ENCODE assay signal across 14 cellular contexts in the genomic region with DNA sequence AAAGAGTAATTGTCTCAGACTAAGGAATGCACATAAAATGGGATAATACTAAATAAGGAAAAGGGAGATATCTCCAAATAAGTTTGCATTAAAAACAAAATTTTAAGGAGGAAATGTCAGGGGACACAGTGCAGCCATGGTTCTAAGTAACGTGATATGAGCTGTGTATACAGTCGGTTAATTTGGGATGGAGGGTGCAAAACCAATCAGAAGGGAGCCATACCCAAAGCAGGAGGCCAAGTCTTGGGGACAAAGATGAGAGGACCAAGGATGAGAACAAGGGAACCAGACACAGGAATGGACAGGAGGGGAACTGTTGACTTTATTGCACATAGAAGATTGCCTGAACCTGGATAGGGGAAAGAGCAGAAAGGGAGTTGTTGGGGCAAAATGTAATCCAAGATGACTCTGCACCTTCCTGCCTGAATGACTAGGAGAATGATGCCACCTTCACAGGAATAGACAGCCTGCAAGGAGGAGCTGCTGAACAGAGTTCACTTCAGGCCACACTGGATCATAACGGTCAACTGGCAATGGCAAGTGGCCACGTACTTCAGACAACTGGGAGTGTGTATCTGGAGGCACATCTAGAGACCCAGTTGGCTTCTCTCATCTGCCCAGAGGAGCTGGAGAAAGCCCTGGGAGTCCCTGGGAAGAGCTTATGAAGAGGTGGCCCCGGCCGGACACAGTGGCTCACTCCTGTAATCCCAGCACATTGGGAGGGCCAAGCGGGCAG. TPM values are rescaled to one million over a fixed set of nuclear protein-coding genes. Genes with fewer than 3 reads are reported as not detected.
DNase-seq lines count a peak whose midpoint lies in the region; ATAC-seq and TF ChIP-seq lines count a peak whose summit lies in the region.
"Had no signal": no experiment of that assay in that cellular context is flagged by ENCODE, and none has a peak within 500 bp of the region (broad histone marks: within the 10 kb centered on the region; RNA-seq: fewer than 3 reads in every experiment).

No MANE protein-coding gene starts in this region.

- H3K36me3 Mint-ChIP-seq in activated CD4-positive, alpha-beta T cell treated with anti-CD3 and anti-CD28 coated beads for 36 hours (ENCODE audit: low read depth), result peaks cover 2% of the 10 kb centered on the region
- no peaks in the 10 kb centered on the region for H3K36me3 Mint-ChIP-seq in activated naive CD8-positive, alpha-beta T cell treated with anti-CD3 and anti-CD28 coated beads, Interleukin-2, amount 10 ng/mL, durations not matched to agents 7 days and 5 days
- peaks cover 3% of the 10 kb centered on the region for H3K36me3 Mint-ChIP-seq in activated naive CD8-positive, alpha-beta T cell treated with anti-CD3 and anti-CD28 coated beads, Interleukin-2, amount 50 U/mL, for 24 hours (ENCODE audit: low read depth)
- H3K36me3 Mint-ChIP-seq in type B pancreatic cell (no peaks in the 10 kb centered on the region), MCF 10A (ENCODE audit: insufficient read depth, unreplicated experiment) (no peaks in the 10 kb centered on the region)

- no peak for DNase-seq in activated CD4-positive, alpha-beta T cell treated with anti-CD3 and anti-CD28 coated beads for 36 hours
- no peak for DNase-seq in activated CD4-positive, alpha-beta T cell treated with anti-CD3 and anti-CD28 coated beads for 48 hours
- DNase-seq in activated naive CD8-positive, alpha-beta T cell treated with anti-CD3 and anti-CD28 coated beads, Interleukin-2, amount 10 ng/mL, durations not matched to agents 7 days and 5 days, result no peak
- no peak for DNase-seq in activated naive CD8-positive, alpha-beta T cell treated with anti-CD3 and anti-CD28 coated beads, Interleukin-2, amount 50 U/mL, for 24 hours
- DNase-seq in type B pancreatic cell (ENCODE audit: extremely low spot score, unreplicated experiment), result peak; percentile 31
- no peak for DNase-seq in A172 (ENCODE audit: low spot score)
- DNase-seq in MCF 10A (ENCODE audit: unreplicated experiment), result no peak
- DNase-seq: H9, NCI-H1417, NCI-H2029 treated with DMSO at 0.1 percent for 48 hours, NCI-H510A had no signal

- CTCF ChIA-PET in activated CD4-positive, alpha-beta T cell treated with anti-CD3 and anti-CD28 coated beads for 36 hours (lab: Charles Lee), result interaction anchor here (1.1 kb wide), 1 partner anchor 52 kb away, joined by 3 read pairs; no protein-coding TSS in a partner anchor
- CTCF ChIA-PET in MCF 10A (lab: Yijun Ruan, JAX), result interaction anchor here (1.1 to 1.2 kb wide), 2 partner anchors 9 to 11 kb away, joined by 3 read pairs; a partner anchor contains a TSS

- no peak for ATAC-seq in activated CD4-positive, alpha-beta T cell treated with anti-CD3 and anti-CD28 coated beads for 36 hours
- ATAC-seq in activated naive CD8-positive, alpha-beta T cell treated with anti-CD3 and anti-CD28 coated beads, Interleukin-2, amount 10 ng/mL, durations not matched to agents 7 days and 5 days (ENCODE audit: low read depth), result no peak
- ATAC-seq in activated naive CD8-positive, alpha-beta T cell treated with anti-CD3 and anti-CD28 coated beads, Interleukin-2, amount 50 U/mL, for 24 hours, result no peak
- ATAC-seq in esophagus mucosa, result peak; percentile 6
- ATAC-seq: Panc1, Right ventricle myocardium inferior had no signal

- POLR2A ChIA-PET in activated CD4-positive, alpha-beta T cell treated with anti-CD3 and anti-CD28 coated beads for 36 hours (lab: Charles Lee), result interaction anchor here (0.9 kb wide), 1 partner anchor 9 kb away, joined by 6 read pairs; a partner anchor contains a TSS
- POLR2A ChIA-PET in activated naive CD8-positive, alpha-beta T cell treated with anti-CD3 and anti-CD28 coated beads, Interleukin-2, amount 10 ng/mL, durations not matched to agents 7 days and 5 days (lab: Charles Lee), result interaction anchor here (0.5 to 1.3 kb wide), 2 partner anchors 9 to 693 kb away, joined by 4 to 18 read pairs; a partner anchor contains a TSS
- POLR2A ChIA-PET in MCF 10A (lab: Yijun Ruan, JAX), result interaction anchor here (0.6 to 1.9 kb wide), 3 partner anchors 10 to 785 kb away, joined by 3 to 17 read pairs (median 5); a partner anchor contains a TSS

- no peaks in the 10 kb centered on the region for H3K27me3 Mint-ChIP-seq in activated CD4-positive, alpha-beta T cell treated with anti-CD3 and anti-CD28 coated beads for 36 hours
- no peaks in the 10 kb centered on the region for H3K27me3 Mint-ChIP-seq in activated naive CD8-positive, alpha-beta T cell treated with anti-CD3 and anti-CD28 coated beads, Interleukin-2, amount 10 ng/mL, durations not matched to agents 7 days and 5 days
- H3K27me3 Mint-ChIP-seq in activated naive CD8-positive, alpha-beta T cell treated with anti-CD3 and anti-CD28 coated beads, Interleukin-2, amount 50 U/mL, for 24 hours, result no peaks in the 10 kb centered on the region
- H3K27me3 Mint-ChIP-seq in type B pancreatic cell (no peaks in the 10 kb centered on the region), MCF 10A (ENCODE audit: insufficient read depth, unreplicated experiment) (no peaks in the 10 kb centered on the region)

- no peaks in the 10 kb centered on the region for H3K9me3 Mint-ChIP-seq in activated CD4-positive, alpha-beta T cell treated with anti-CD3 and anti-CD28 coated beads for 36 hours (ENCODE audit: low read depth)
- no peaks in the 10 kb centered on the region for H3K9me3 Mint-ChIP-seq in activated naive CD8-positive, alpha-beta T cell treated with anti-CD3 and anti-CD28 coated beads, Interleukin-2, amount 10 ng/mL, durations not matched to agents 7 days and 5 days
- H3K9me3 Mint-ChIP-seq in activated naive CD8-positive, alpha-beta T cell treated with anti-CD3 and anti-CD28 coated beads, Interleukin-2, amount 50 U/mL, for 24 hours, result no peaks in the 10 kb centered on the region
- H3K9me3 Mint-ChIP-seq in type B pancreatic cell, result no peaks in the 10 kb centered on the region
- no peaks in the 10 kb centered on the region for H3K9me3 Mint-ChIP-seq in MCF 10A (ENCODE audit: unreplicated experiment)
- H3K9me3 Mint-ChIP-seq: H9 had no signal

- no peak overlapping the region for H3K4me3 Mint-ChIP-seq in activated CD4-positive, alpha-beta T cell treated with anti-CD3 and anti-CD28 coated beads for 36 hours
- H3K4me3 Mint-ChIP-seq in activated naive CD8-positive, alpha-beta T cell treated with anti-CD3 and anti-CD28 coated beads, Interleukin-2, amount 10 ng/mL, durations not matched to agents 7 days and 5 days, result no peak overlapping the region
- H3K4me3 Mint-ChIP-seq in activated naive CD8-positive, alpha-beta T cell treated with anti-CD3 and anti-CD28 coated beads, Interleukin-2, amount 50 U/mL, for 24 hours, result no peak overlapping the region
- H3K4me3 Mint-ChIP-seq in type B pancreatic cell (no peak overlapping the region), MCF 10A (ENCODE audit: unreplicated experiment) (no peak overlapping the region)
- H3K4me3 Mint-ChIP-seq: H9 had no signal

- peak overlapping the region; percentile 22 for H3K27ac Mint-ChIP-seq in activated CD4-positive, alpha-beta T cell treated with anti-CD3 and anti-CD28 coated beads for 36 hours
- peak overlapping the region; percentile 37 for H3K27ac Mint-ChIP-seq in activated naive CD8-positive, alpha-beta T cell treated with anti-CD3 and anti-CD28 coated beads, Interleukin-2, amount 10 ng/mL, durations not matched to agents 7 days and 5 days
- no peak overlapping the region for H3K27ac Mint-ChIP-seq in activated naive CD8-positive, alpha-beta T cell treated with anti-CD3 and anti-CD28 coated beads, Interleukin-2, amount 50 U/mL, for 24 hours
- no peak overlapping the region for H3K27ac Mint-ChIP-seq in type B pancreatic cell
- no peak overlapping the region for H3K27ac Mint-ChIP-seq in MCF 10A (ENCODE audit: low read depth, unreplicated experiment)
- H3K27ac Mint-ChIP-seq: H9 had no signal

- intact Hi-C loops in activated CD4-positive, alpha-beta T cell treated with anti-CD3 and anti-CD28 coated beads for 36 hours (cut with DNase I, micrococcal nuclease), result no loop called here
- intact Hi-C loops in MCF 10A (cut with micrococcal nuclease), result no loop called here

- H3K4me1 Mint-ChIP-seq in activated CD4-positive, alpha-beta T cell treated with anti-CD3 and anti-CD28 coated beads for 36 hours, result peaks cover 27% of the 10 kb centered on the region
- H3K4me1 Mint-ChIP-seq in activated naive CD8-positive, alpha-beta T cell treated with anti-CD3 and anti-CD28 coated beads, Interleukin-2, amount 10 ng/mL, durations not matched to agents 7 days and 5 days, result peaks cover 29% of the 10 kb centered on the region
- peaks cover 22% of the 10 kb centered on the region for H3K4me1 Mint-ChIP-seq in activated naive CD8-positive, alpha-beta T cell treated with anti-CD3 and anti-CD28 coated beads, Interleukin-2, amount 50 U/mL, for 24 hours
- no peaks in the 10 kb centered on the region for H3K4me1 Mint-ChIP-seq in type B pancreatic cell (ENCODE audit: unreplicated experiment)
- H3K4me1 Mint-ChIP-seq in MCF 10A (ENCODE audit: insufficient read depth, unreplicated experiment), result no peaks in the 10 kb centered on the region
- H3K4me1 Mint-ChIP-seq: H9 had no signal

- no TSS peak for BruUV-seq in MCF 10A (replicated peaks; lab: Mats Ljungman, UMichigan)

- TF ChIP-seq CTCF in type B pancreatic cell (conservative IDR thresholded peaks at IDR 0.05), result no peak
- no peak for TF ChIP-seq CTCF in MCF 10A (IDR thresholded peaks at IDR 0.05; ENCODE audit: unreplicated experiment)

RNA-seq across cellular contexts. Expression of a gene that starts 22.0 kb away (rescaled TPM):
- 10 to 100 TPM; 24.1 to 30.0 TPM for total RNA-seq in activated CD4-positive, alpha-beta T cell treated with anti-CD3 and anti-CD28 coated beads for 36 hours
- total RNA-seq in activated naive CD8-positive, alpha-beta T cell treated with anti-CD3 and anti-CD28 coated beads, Interleukin-2, amount 10 ng/mL, durations not matched to agents 7 days and 5 days, result 10 to 100 TPM; 23.7 to 25.4 TPM
- total RNA-seq in esophagus mucosa, result 12.0 TPM
- 15.6 and 20.1 TPM in 2 replicates for total RNA-seq in type B pancreatic cell (ENCODE audit: low replicate concordance)
- 23.5 and 27.8 TPM in 2 replicates for total RNA-seq in A172 (2014; rRNA removed; shearing (Covaris generic))
- 17.4 and 22.4 TPM in 2 replicates for total RNA-seq in MCF 10A (2022)

RNA-seq across cellular contexts. Expression of a gene that starts 40.3 kb away (rescaled TPM):
- 1 to 10 TPM; 7.8 to 8.5 TPM for total RNA-seq in activated CD4-positive, alpha-beta T cell treated with anti-CD3 and anti-CD28 coated beads for 36 hours
- 10 to 100 TPM; 23.9 to 27.5 TPM for total RNA-seq in activated naive CD8-positive, alpha-beta T cell treated with anti-CD3 and anti-CD28 coated beads, Interleukin-2, amount 10 ng/mL, durations not matched to agents 7 days and 5 days
- total RNA-seq in esophagus mucosa (0.20 TPM), type B pancreatic cell (ENCODE audit: low replicate concordance) (5.4 and 16.2 TPM in 2 replicates), MCF 10A (2022) (0.12 TPM in 1 of 2 replicates, not detected in the other)
- total RNA-seq in A172 (2014; rRNA removed; shearing (Covaris generic)), result 32.2 and 37.7 TPM in 2 replicates

RNA-seq across cellular contexts. Expression of a gene that starts 50.2 kb away (rescaled TPM):
- 10 to 100 TPM; 68.6 to 71.9 TPM for total RNA-seq in activated CD4-positive, alpha-beta T cell treated with anti-CD3 and anti-CD28 coated beads for 36 hours
- 10 to 100 TPM; 72.1 to 74.8 TPM for total RNA-seq in activated naive CD8-positive, alpha-beta T cell treated with anti-CD3 and anti-CD28 coated beads, Interleukin-2, amount 10 ng/mL, durations not matched to agents 7 days and 5 days
- total RNA-seq in esophagus mucosa (36.5 TPM), type B pancreatic cell (ENCODE audit: low replicate concordance) (60.8 and 72.2 TPM in 2 replicates), MCF 10A (2022) (79.2 and 99.2 TPM in 2 replicates)
- 26.9 and 37.0 TPM in 2 replicates for total RNA-seq in A172 (2014; rRNA removed; shearing (Covaris generic))

RNA-seq across cellular contexts. Expression of a gene that starts 59.3 kb away (rescaled TPM):
- 1 to 10 TPM; 1.3 TPM for total RNA-seq in activated CD4-positive, alpha-beta T cell treated with anti-CD3 and anti-CD28 coated beads for 36 hours
- 1 to 10 TPM; 1.6 to 1.8 TPM for total RNA-seq in activated naive CD8-positive, alpha-beta T cell treated with anti-CD3 and anti-CD28 coated beads, Interleukin-2, amount 10 ng/mL, durations not matched to agents 7 days and 5 days
- total RNA-seq in esophagus mucosa (5.8 TPM), type B pancreatic cell (ENCODE audit: low replicate concordance) (21.0 and 33.1 TPM in 2 replicates), MCF 10A (2022) (23.8 and 33.5 TPM in 2 replicates)
- 7.2 and 9.0 TPM in 2 replicates for total RNA-seq in A172 (2014; rRNA removed; shearing (Covaris generic))

Comparison
In these comparisons a context has a peak if more than half of its experiments do, and no peak if none do; other contexts are left out.
1. H3K27ac Mint-ChIP-seq: peak in activated CD4-positive, alpha-beta T cell treated with anti-CD3 and anti-CD28 coated beads for 36 hours (single experiment) and activated naive CD8-positive, alpha-beta T cell treated with anti-CD3 and anti-CD28 coated beads, Interleukin-2, amount 10 ng/mL, durations not matched to agents 7 days and 5 days (single experiment); none in activated naive CD8-positive, alpha-beta T cell treated with anti-CD3 and anti-CD28 coated beads, Interleukin-2, amount 50 U/mL, for 24 hours (single experiment), type B pancreatic cell (single experiment) and MCF 10A (single experiment).